Comparison of ENCODE assay signal across 1 cellular context in genomic region chr2:71068218-71069035, GRCh38.
TF ChIP-seq lines count a peak whose summit lies in the region.

NAGK (plus strand) TSS chr2:71068648; CDS start chr2:71068684, 36 bp downstream.

TF ChIP-seq in HEK293, 187 proteins besides CTCF, POLR2A, EP300 and RAD21 (continued from another document and continues in another):
- peak; percentile 96 for TF ChIP-seq KLF10 (tag by site-specific recombination; IDR thresholded peaks at IDR 0.05)
- no peak for TF ChIP-seq ZNF747 (tag by site-specific recombination; IDR thresholded peaks at IDR 0.05)
- no peak for TF ChIP-seq ELK4 (IDR thresholded peaks at IDR 0.05; ENCODE audit: borderline replicate concordance, low read depth, low read length)
- peak; percentile 96 for TF ChIP-seq ZXDB (tag by site-specific recombination; IDR thresholded peaks at IDR 0.05)
- peak; percentile 96 for TF ChIP-seq PATZ1 (tag by site-specific recombination; IDR thresholded peaks at IDR 0.05)
- no peak for TF ChIP-seq ZNF558 (tag by site-specific recombination; IDR thresholded peaks at IDR 0.05)
- no peak for TF ChIP-seq ZBTB49 (tag by site-specific recombination; IDR thresholded peaks at IDR 0.05; ENCODE audit: low read depth)
- TF ChIP-seq ZNF350 (tag by site-specific recombination; IDR thresholded peaks at IDR 0.05), result no peak
- no peak for TF ChIP-seq ZNF560 (tag by site-specific recombination; IDR thresholded peaks at IDR 0.05; ENCODE audit: borderline replicate concordance)
- TF ChIP-seq KLF1 (tag by site-specific recombination; IDR thresholded peaks at IDR 0.05), result peak; percentile 99
- no peak for TF ChIP-seq ZNF670 (tag by site-specific recombination; IDR thresholded peaks at IDR 0.05; ENCODE audit: low read depth)
- no peak for TF ChIP-seq ZNF624 (tag by site-specific recombination; IDR thresholded peaks at IDR 0.05)
- peak; percentile 89 for TF ChIP-seq ZEB2 (tag by site-specific recombination; IDR thresholded peaks at IDR 0.05)
- peak; percentile 86 for TF ChIP-seq ZNF692 (tag by site-specific recombination; IDR thresholded peaks at IDR 0.05)
- TF ChIP-seq ZBTB20 (tag by site-specific recombination; IDR thresholded peaks at IDR 0.05), result peak; percentile 83
- peak; percentile 61 for TF ChIP-seq ZFHX2 (tag by site-specific recombination; conservative IDR thresholded peaks at IDR 0.05)
- peak; percentile 98 for TF ChIP-seq GLIS2 (tag by site-specific recombination; IDR thresholded peaks at IDR 0.05)
- TF ChIP-seq ZNF521 (tag by site-specific recombination; IDR thresholded peaks at IDR 0.05), result no peak
- peak; percentile 71 for TF ChIP-seq ZNF629 (tag by site-specific recombination; IDR thresholded peaks at IDR 0.05)
- TF ChIP-seq ZNF175 (tag by site-specific recombination; IDR thresholded peaks at IDR 0.05), result no peak
- TF ChIP-seq TSHZ1 (tag by site-specific recombination; IDR thresholded peaks at IDR 0.05; ENCODE audit: borderline replicate concordance), result no peak; the same call in 1 of the 2 replicates
- TF ChIP-seq ZNF416 (tag by site-specific recombination; IDR thresholded peaks at IDR 0.05), result no peak
- peak; percentile 53; the same call in 1 of the 2 replicates for TF ChIP-seq INSM2 (tag by site-specific recombination; IDR thresholded peaks at IDR 0.05)
- no peak for TF ChIP-seq ZNF394 (tag by site-specific recombination; IDR thresholded peaks at IDR 0.05; ENCODE audit: borderline replicate concordance)
- peak; percentile 98 for TF ChIP-seq GLIS1 (tag by site-specific recombination; IDR thresholded peaks at IDR 0.05)
- no peak for TF ChIP-seq ZNF23 (tag by site-specific recombination; IDR thresholded peaks at IDR 0.05; ENCODE audit: borderline replicate concordance)
- no peak for TF ChIP-seq ZNF660 (tag by site-specific recombination; IDR thresholded peaks at IDR 0.05)
- peak; percentile 71 for TF ChIP-seq ZBTB11 (tag by site-specific recombination; conservative IDR thresholded peaks at IDR 0.05; ENCODE audit: low read depth)
- TF ChIP-seq SCRT1 (tag by site-specific recombination; IDR thresholded peaks at IDR 0.05; ENCODE audit: borderline replicate concordance), result no peak
- TF ChIP-seq BCL11B (tag by site-specific recombination; IDR thresholded peaks at IDR 0.05; ENCODE audit: low read depth), result no peak
- no peak for TF ChIP-seq TRIM28 (IDR thresholded peaks at IDR 0.05; ENCODE audit: borderline replicate concordance, low read length)
- TF ChIP-seq ZNF426 (tag by site-specific recombination; IDR thresholded peaks at IDR 0.05), result no peak
- peak; percentile 22; the same call in 1 of the 2 replicates for TF ChIP-seq PRDM4 (tag by site-specific recombination; IDR thresholded peaks at IDR 0.05)
- TF ChIP-seq ZNF501 (tag by site-specific recombination; IDR thresholded peaks at IDR 0.05), result peak; percentile 97
- TF ChIP-seq SCRT2 (tag by site-specific recombination; IDR thresholded peaks at IDR 0.05), result peak; percentile 91
- TF ChIP-seq YY1 (tag by site-specific recombination; IDR thresholded peaks at IDR 0.05), result peak; percentile 87; the same call in 1 of the 2 replicates
- TF ChIP-seq KLF7 (tag by site-specific recombination; IDR thresholded peaks at IDR 0.05; ENCODE audit: borderline replicate concordance), result peak; percentile 99
- 0 out of 2 replicates have a peak, but pooled peaks have one; percentile 70 for TF ChIP-seq PBX3 (CRISPR knock-in tag; IDR thresholded peaks at IDR 0.05)
- peak; percentile 70; the same call in 1 of the 2 replicates for TF ChIP-seq ZNF843 (tag by site-specific recombination; IDR thresholded peaks at IDR 0.05)
- no peak for TF ChIP-seq ZNF248 (tag by site-specific recombination; IDR thresholded peaks at IDR 0.05)
- TF ChIP-seq OSR2 (tag by site-specific recombination; IDR thresholded peaks at IDR 0.05), result peak; percentile 85
